2 cellular contexts compared by ENCODE assay signal in genomic region chr9:133472753-133473378, GRCh38.
TF ChIP-seq lines count a peak whose summit lies in the region.

No MANE protein-coding gene starts in this region.

TF ChIP-seq in HepG2, 621 proteins besides CTCF, POLR2A, EP300 and RAD21:
- TF ChIP-seq ZNF331 (CRISPR knock-in tag; IDR thresholded peaks at IDR 0.05) (no peak), ZFP36L2 (CRISPR knock-in tag; IDR thresholded peaks at IDR 0.05) (no peak), FOXC1 (CRISPR knock-in tag; IDR thresholded peaks at IDR 0.05; ENCODE audit: borderline replicate concordance) (no peak), TFAP4 (IDR thresholded peaks at IDR 0.05; ENCODE audit: borderline replicate concordance, low read depth) (no peak), ZNF496 (CRISPR knock-in tag; IDR thresholded peaks at IDR 0.05; ENCODE audit: insufficient replicate concordance) (no peak), PRDM10 (CRISPR knock-in tag; IDR thresholded peaks at IDR 0.05; ENCODE audit: low read depth) (no peak), KDM3A (CRISPR knock-in tag; IDR thresholded peaks at IDR 0.05; ENCODE audit: low read depth) (no peak), AKAP8 (CRISPR knock-in tag; IDR thresholded peaks at IDR 0.05) (peak; percentile 84), ZBTB44 (CRISPR knock-in tag; IDR thresholded peaks at IDR 0.05) (no peak)

TF ChIP-seq in neural cell, 6 proteins besides CTCF, POLR2A, EP300 and RAD21:
- TF ChIP-seq TAF1 (IDR thresholded peaks at IDR 0.05; ENCODE audit: low read depth) (no peak), POLR2AphosphoS5 (IDR thresholded peaks at IDR 0.05) (peak; percentile 24)
